ENCODE assay signal across 8 cellular contexts in the genomic region with DNA sequence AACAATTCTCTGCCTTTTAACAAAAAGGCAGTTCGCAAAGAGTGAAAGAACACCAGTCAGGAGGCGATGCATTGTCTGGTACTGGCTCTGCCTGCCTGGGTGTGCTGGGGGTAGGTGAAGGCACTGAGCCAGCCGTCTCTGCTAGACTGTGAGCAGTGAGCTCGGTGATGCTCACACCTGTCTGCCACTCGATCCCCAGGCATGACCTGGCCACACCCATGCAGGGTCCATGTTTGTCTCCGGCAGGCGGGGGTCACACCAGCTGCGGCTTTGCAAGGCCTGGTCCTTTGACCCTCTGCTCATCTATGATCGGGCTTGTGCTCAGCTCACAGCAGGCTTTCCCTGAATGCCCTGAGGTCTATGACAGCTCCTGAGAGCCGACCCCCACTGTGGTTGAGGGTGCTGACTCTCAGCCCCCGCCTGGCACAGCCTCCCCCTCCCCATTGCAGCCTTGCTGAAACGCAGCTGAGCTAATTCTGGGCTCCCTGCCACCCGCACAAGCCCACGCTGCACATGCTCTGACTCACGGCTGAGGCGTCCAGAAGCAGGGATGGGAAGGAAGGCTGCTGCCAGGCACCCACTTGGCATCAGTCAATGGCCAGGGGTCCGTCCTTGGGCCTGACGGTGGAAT. TPM values are rescaled to one million over a fixed set of nuclear protein-coding genes. Genes with fewer than 3 reads are reported as not detected.
DNase-seq lines count a peak whose midpoint lies in the region; ATAC-seq and TF ChIP-seq lines count a peak whose summit lies in the region.

No MANE protein-coding gene starts in this region.

- ATAC-seq in GM21737 (IDR thresholded peaks at IDR 0.05; ENCODE audit: unreplicated experiment) (no peak), GM21367 (IDR thresholded peaks at IDR 0.05; ENCODE audit: unreplicated experiment) (no peak)

- peak overlapping the region; percentile 6 for H3K4me3 ChIP-seq in epithelial cell of proximal tubule (ENCODE audit: low read depth, low read length)

- intact Hi-C loops in posterior vena cava (cut with DNase I), result no loop called here

- no peak for TF ChIP-seq CTCF in epithelial cell of proximal tubule (conservative IDR thresholded peaks at IDR 0.05; ENCODE audit: low read depth, low read length)

- DNase-seq in GM04503 (ENCODE audit: low read depth) (peak; percentile 29), NCI-H748 (lab: John Stamatoyannopoulos, UW; ENCODE audit: unreplicated experiment) (peak; percentile 92), epithelial cell of proximal tubule (ENCODE audit: low read depth) (peak; percentile 63), posterior vena cava (ENCODE audit: low spot score) (peak; percentile 74), GOT3 (lab: John Stamatoyannopoulos, UW) (no peak)
- no peak for DNase-seq in activated CD4-positive, CD25-positive, alpha-beta regulatory T cell (lab: John Stamatoyannopoulos, UW)

RNA-seq across cellular contexts. Expression of a gene that starts 23.7 kb away (rescaled TPM):
- 0.29 and 1.0 TPM in 2 replicates for total RNA-seq in epithelial cell of proximal tubule
- total RNA-seq in posterior vena cava, result 1 to 10 TPM; 3.5 to 6.8 TPM

Comparison
In these comparisons a context has a peak if more than half of its experiments do, and no peak if none do; other contexts are left out.
1. DNase-seq: peak in GM04503 (single experiment), NCI-H748 (single experiment), epithelial cell of proximal tubule (single experiment) and posterior vena cava (single experiment); none in GOT3 (single experiment) and activated CD4-positive, CD25-positive, alpha-beta regulatory T cell (0 of 4).